ENCODE assay signal across 8 cellular contexts in genomic region chr11:75031771-75032549, GRCh38. TPM values are rescaled to one million over a fixed set of nuclear protein-coding genes. Genes with fewer than 3 reads are reported as not detected.
A peak's percentile ranks its signal among the peaks of the same experiment; 100 is the strongest.
DNase-seq lines count a peak whose midpoint lies in the region; ATAC-seq and TF ChIP-seq lines count a peak whose summit lies in the region.

No MANE protein-coding gene starts in this region.

- no peak overlapping the region for H3K4me3 ChIP-seq in SJCRH30

- no peak overlapping the region for H3K27ac Mint-ChIP-seq in activated naive CD4-positive, alpha-beta T cell treated with anti-CD3 and anti-CD28 coated beads for 36 hours
- no peak overlapping the region for H3K27ac Mint-ChIP-seq in progenitor cell of endocrine pancreas

- H3K27me3 ChIP-seq in SJCRH30: no peaks in the 10 kb centered on the region

- DNase-seq in COR-L47 (lab: John Stamatoyannopoulos, UW): peak; percentile 23
- peak; percentile 31 for DNase-seq in HS-27A (ENCODE audit: low read depth)
- peak; percentile 53 to 68 for DNase-seq in SJCRH30
- peak; percentile 79 for DNase-seq in activated naive CD4-positive, alpha-beta T cell treated with anti-CD3 and anti-CD28 coated beads for 36 hours
- peak; percentile 67 for DNase-seq in glomerular visceral epithelial cell (ENCODE audit: extremely low spot score)
- peak; percentile 73 for DNase-seq in progenitor cell of endocrine pancreas (ENCODE audit: low spot score, unreplicated experiment)

- ATAC-seq in GM21381 (IDR thresholded peaks at IDR 0.05; ENCODE audit: unreplicated experiment) (no peak), HG03039 (IDR thresholded peaks at IDR 0.05; ENCODE audit: unreplicated experiment) (no peak)

- H3K9me3 ChIP-seq in SJCRH30 (replicated peaks): no peaks in the 10 kb centered on the region

- intact Hi-C loops in activated naive CD4-positive, alpha-beta T cell treated with anti-CD3 and anti-CD28 coated beads for 36 hours (cut with micrococcal nuclease): loop anchor here (1.0 kb wide), 1 partner anchor 103 kb away; no protein-coding TSS in a partner anchor

- H3K36me3 ChIP-seq in SJCRH30: no peaks in the 10 kb centered on the region

- H3K9me3 Mint-ChIP-seq in activated naive CD4-positive, alpha-beta T cell treated with anti-CD3 and anti-CD28 coated beads for 36 hours: no peaks in the 10 kb centered on the region
- no peaks in the 10 kb centered on the region for H3K9me3 Mint-ChIP-seq in progenitor cell of endocrine pancreas (ENCODE audit: low read depth)

- CTCF ChIA-PET in activated naive CD4-positive, alpha-beta T cell treated with anti-CD3 and anti-CD28 coated beads for 36 hours (lab: Charles Lee): interaction anchor here (0.6 to 2.8 kb wide), 13 partner anchors 10 to 181 kb away, joined by 3 to 19 read pairs (median 4); partner anchors contain the start of gene NEU3

- no peak overlapping the region for H3K27ac ChIP-seq in SJCRH30

- H3K4me3 Mint-ChIP-seq in activated naive CD4-positive, alpha-beta T cell treated with anti-CD3 and anti-CD28 coated beads for 36 hours: no peak overlapping the region
- H3K4me3 Mint-ChIP-seq in progenitor cell of endocrine pancreas (ENCODE audit: low read depth): no peak overlapping the region

- no peaks in the 10 kb centered on the region for H3K27me3 Mint-ChIP-seq in activated naive CD4-positive, alpha-beta T cell treated with anti-CD3 and anti-CD28 coated beads for 36 hours (ENCODE audit: low read depth)
- H3K27me3 Mint-ChIP-seq in progenitor cell of endocrine pancreas: peaks cover 3% of the 10 kb centered on the region

- no peaks in the 10 kb centered on the region for H3K4me1 ChIP-seq in SJCRH30

- no peaks in the 10 kb centered on the region for H3K4me1 Mint-ChIP-seq in activated naive CD4-positive, alpha-beta T cell treated with anti-CD3 and anti-CD28 coated beads for 36 hours (ENCODE audit: low read depth)
- no peaks in the 10 kb centered on the region for H3K4me1 Mint-ChIP-seq in progenitor cell of endocrine pancreas (ENCODE audit: low read depth)

- no peaks in the 10 kb centered on the region for H3K36me3 Mint-ChIP-seq in activated naive CD4-positive, alpha-beta T cell treated with anti-CD3 and anti-CD28 coated beads for 36 hours (ENCODE audit: low read depth)
- no peaks in the 10 kb centered on the region for H3K36me3 Mint-ChIP-seq in progenitor cell of endocrine pancreas (ENCODE audit: insufficient read depth)

- peak; percentile 83 for TF ChIP-seq CTCF in progenitor cell of endocrine pancreas (IDR thresholded peaks at IDR 0.05; ENCODE audit: unreplicated experiment)

RNA-seq across cellular contexts. Expression of gene NEU3, which starts 43.2 kb away (rescaled TPM):
- total RNA-seq in SJCRH30 (2014; rRNA removed; shearing (Covaris generic)): 10.4 and 10.8 TPM in 2 replicates
- 10 to 100 TPM; 16.4 TPM for total RNA-seq in activated naive CD4-positive, alpha-beta T cell treated with anti-CD3 and anti-CD28 coated beads for 36 hours
- total RNA-seq in progenitor cell of endocrine pancreas: 11.2 and 12.6 TPM in 2 replicates

Comparison
In these comparisons a context has a peak if more than half of its experiments do, and no peak if none do; other contexts are left out.
1. DNase-seq: peak in every context shown above with its lines; median percentile 79 in activated naive CD4-positive, alpha-beta T cell treated with anti-CD3 and anti-CD28 coated beads for 36 hours; 73 in progenitor cell of endocrine pancreas; 67 in glomerular visceral epithelial cell; 60 in SJCRH30; 31 in HS-27A; 23 in COR-L47.